ENCODE assay signal across 8 cellular contexts in genomic region chr6:33203443-33204164, GRCh38. TPM values are rescaled to one million over a fixed set of nuclear protein-coding genes. Genes with fewer than 3 reads are reported as not detected.
DNase-seq lines count a peak whose midpoint lies in the region; ATAC-seq and TF ChIP-seq lines count a peak whose summit lies in the region.

No MANE protein-coding gene starts in this region.

- no peak for ATAC-seq in CD8-positive, alpha-beta T cell
- no peak for ATAC-seq in HG02970 (IDR thresholded peaks at IDR 0.05; ENCODE audit: low FRiP score, unreplicated experiment)
- no peak for ATAC-seq in HG02798 (IDR thresholded peaks at IDR 0.05; ENCODE audit: poor library complexity, unreplicated experiment)

- POLR2A ChIA-PET in CD8-positive, alpha-beta T cell (lab: Charles Lee): no interaction called here

- no peaks in the 10 kb centered on the region for H3K9me2 ChIP-seq in Loucy (replicated peaks; ENCODE audit: low read depth, low read length)

- H3K4me1 Mint-ChIP-seq in CD8-positive, alpha-beta T cell (ENCODE audit: low read depth): peaks cover 67% of the 10 kb centered on the region
- H3K4me1 Mint-ChIP-seq in chondrocyte (ENCODE audit: low read depth): peaks cover 74% of the 10 kb centered on the region

- peaks cover 53% of the 10 kb centered on the region for H3K4me1 ChIP-seq in CD8-positive, alpha-beta T cell (ENCODE audit: insufficient read depth, low read length)
- H3K4me1 ChIP-seq in Loucy (ENCODE audit: insufficient read depth, low read length, poor library complexity, severe bottlenecking) (peaks cover 56% of the 10 kb centered on the region), neuron (ENCODE audit: insufficient read depth, low read length) (peaks cover 61% of the 10 kb centered on the region)

- no peak overlapping the region for H3K27ac ChIP-seq in CD8-positive, alpha-beta T cell (ENCODE audit: low read depth, low read length)

- no peak overlapping the region for H2AFZ ChIP-seq in Loucy (ENCODE audit: low read length)
- H2AFZ ChIP-seq in neuron (ENCODE audit: low read depth, low read length): no peak overlapping the region

- DNase-seq in CD8-positive, alpha-beta T cell: no peak
- no peak for DNase-seq in chondrocyte (ENCODE audit: low spot score)
- no peak for DNase-seq in anterior cingulate cortex (lab: John Stamatoyannopoulos, UW)
- DNase-seq in AG08396 (ENCODE audit: low spot score): no peak

- H3K27me3 ChIP-seq in CD8-positive, alpha-beta T cell (ENCODE audit: insufficient read depth, low read length): no peaks in the 10 kb centered on the region
- H3K27me3 ChIP-seq in Loucy (ENCODE audit: insufficient read depth, low read length, poor library complexity, severe bottlenecking) (no peaks in the 10 kb centered on the region), neuron (ENCODE audit: insufficient read depth, low read length) (no peaks in the 10 kb centered on the region)

- H3F3A ChIP-seq in Loucy (ENCODE audit: low read depth): 0 out of 2 replicates have a peak, but pooled peaks cover 3% of the 10 kb centered on the region

- H3K9me3 ChIP-seq in CD8-positive, alpha-beta T cell (ENCODE audit: low read length): no peaks in the 10 kb centered on the region
- H3K9me3 ChIP-seq in Loucy (ENCODE audit: insufficient read depth, low read depth, low read length) (no peaks in the 10 kb centered on the region), neuron (ENCODE audit: low read length) (no peaks in the 10 kb centered on the region)

- peak overlapping the region; percentile 85 for H3K4me3 ChIP-seq in CD8-positive, alpha-beta T cell (ENCODE audit: low read depth, low read length)
- H3K4me3 ChIP-seq in Loucy (ENCODE audit: low read length, poor library complexity, severe bottlenecking): peak overlapping the region; percentile 95
- peak overlapping the region; percentile 5 for H3K4me3 ChIP-seq in neuron (ENCODE audit: low read length)

- TF ChIP-seq CTCF in CD8-positive, alpha-beta T cell (IDR thresholded peaks at IDR 0.05): no peak
- TF ChIP-seq CTCF in Loucy (conservative IDR thresholded peaks at IDR 0.05; ENCODE audit: low read length) (no peak), chondrocyte (IDR thresholded peaks at IDR 0.05) (no peak)

- H3K4me3 Mint-ChIP-seq in CD8-positive, alpha-beta T cell: peak overlapping the region; percentile 93
- peak overlapping the region; percentile 99 for H3K4me3 Mint-ChIP-seq in chondrocyte (ENCODE audit: unreplicated experiment)

- H3K36me3 ChIP-seq in CD8-positive, alpha-beta T cell (ENCODE audit: insufficient read depth, low read length): peaks cover 15% of the 10 kb centered on the region
- H3K36me3 ChIP-seq in Loucy (ENCODE audit: insufficient read depth, low read length): peaks cover 14% of the 10 kb centered on the region; the same call in 1 of the 2 replicates
- peaks cover 22% of the 10 kb centered on the region for H3K36me3 ChIP-seq in neuron (ENCODE audit: insufficient read depth, low read length)

- H3K27ac Mint-ChIP-seq in CD8-positive, alpha-beta T cell: peak overlapping the region; percentile 80
- H3K27ac Mint-ChIP-seq in chondrocyte (ENCODE audit: unreplicated experiment): peak overlapping the region; percentile 100

- H3K9me3 Mint-ChIP-seq in CD8-positive, alpha-beta T cell: no peaks in the 10 kb centered on the region
- H3K9me3 Mint-ChIP-seq in chondrocyte (ENCODE audit: low read depth): no peaks in the 10 kb centered on the region

- intact Hi-C loops in CD8-positive, alpha-beta T cell (cut with DNase I, micrococcal nuclease): loop anchor here (1.0 to 10.0 kb wide), 6 partner anchors 46 to 1191 kb away; partner anchors contain the start of genes CUTA (in 1 of the 2), GPSM3 (in 1 of the 2), NUDT3 (in 1 of the 2) and PBX2 (in 1 of the 2)

- no peaks in the 10 kb centered on the region for H3K27me3 Mint-ChIP-seq in CD8-positive, alpha-beta T cell (ENCODE audit: low read depth)
- H3K27me3 Mint-ChIP-seq in chondrocyte (ENCODE audit: low read depth): no peaks in the 10 kb centered on the region

- peak overlapping the region; percentile 79 for H3K9ac ChIP-seq in Loucy (ENCODE audit: low read depth, low read length, poor library complexity, severe bottlenecking)

- CTCF ChIA-PET in CD8-positive, alpha-beta T cell (lab: Charles Lee): interaction anchor here (0.8 to 1.2 kb wide), 2 partner anchors 42 to 45 kb away, joined by 3 to 5 read pairs; no protein-coding TSS in a partner anchor

- peaks cover 44% of the 10 kb centered on the region for H3K36me3 Mint-ChIP-seq in CD8-positive, alpha-beta T cell
- peaks cover 26% of the 10 kb centered on the region for H3K36me3 Mint-ChIP-seq in chondrocyte (ENCODE audit: low read depth)

- peaks cover 63% of the 10 kb centered on the region for H3K79me2 ChIP-seq in Loucy (ENCODE audit: insufficient read depth, low read length)

- peak overlapping the region; percentile 98 for H3K4me2 ChIP-seq in Loucy (ENCODE audit: low read depth, low read length, poor library complexity, severe bottlenecking)

- H4K20me1 ChIP-seq in Loucy (ENCODE audit: insufficient read depth, low read length, poor library complexity, severe bottlenecking): peaks cover 36% of the 10 kb centered on the region

RNA-seq across cellular contexts. Expression of gene HSD17B8, which starts 0.9 kb away (rescaled TPM):
- 10 to 100 TPM in 1 of 2 experiments, 1 to 10 TPM in 1; 7.0 to 10.4 TPM for total RNA-seq in CD8-positive, alpha-beta T cell
- total RNA-seq in chondrocyte: 0.60 to 2.8 TPM (median 1.1 TPM) in 3 replicates

RNA-seq across cellular contexts. Expression of gene SLC39A7, which starts 2.9 kb away (rescaled TPM):
- total RNA-seq in CD8-positive, alpha-beta T cell: 10 to 100 TPM in 1 of 2 experiments, 1 to 10 TPM in 1; 9.7 to 11.0 TPM
- total RNA-seq in chondrocyte: 222 to 238 TPM (median 225 TPM) in 3 replicates

RNA-seq across cellular contexts. Expression of gene RXRB, which starts 3.1 kb away (rescaled TPM):
- total RNA-seq in CD8-positive, alpha-beta T cell: 10 to 100 TPM; 39.2 to 40.0 TPM
- total RNA-seq in chondrocyte: 45.1 to 51.5 TPM (median 46.5 TPM) in 3 replicates

RNA-seq across cellular contexts. Expression of gene RING1, which starts 4.7 kb away (rescaled TPM):
- 10 to 100 TPM; 29.1 to 29.5 TPM for total RNA-seq in CD8-positive, alpha-beta T cell
- 42.8 to 49.7 TPM (median 44.5 TPM) in 3 replicates for total RNA-seq in chondrocyte

RNA-seq across cellular contexts. Expression of gene COL11A2, which starts 11.3 kb away (rescaled TPM):
- total RNA-seq in CD8-positive, alpha-beta T cell: 1 to 10 TPM; 1.5 to 1.9 TPM
- total RNA-seq in chondrocyte: 2.8 to 10.0 TPM (median 10.0 TPM) in 3 replicates

Comparison
In these comparisons a context has a peak if more than half of its experiments do, and no peak if none do; other contexts are left out.
1. H3K4me3 ChIP-seq: peak in every context shown above with its lines; median percentile 95 in Loucy; 85 in CD8-positive, alpha-beta T cell; 5 in neuron.
2. RNA of gene SLC39A7, which starts 2.9 kb away (total RNA-seq): 222 to 238 TPM in chondrocyte; 9.7 to 11.0 TPM in CD8-positive, alpha-beta T cell; every median in the first group is over 10 times any median in the second.